ENCODE assay signal across 1 cellular context in genomic region chr5:139232161-139232724, GRCh38.
TF ChIP-seq lines count a peak whose summit lies in the region.

No MANE protein-coding gene starts in this region.

TF ChIP-seq in K562, 482 proteins besides CTCF, POLR2A, EP300 and RAD21 (continues in another document):
- no peak for TF ChIP-seq ETV6 (IDR thresholded peaks at IDR 0.05; ENCODE audit: borderline replicate concordance in 1 of 2, low read depth in 2 of 2, low read length in 1 of 2)
- no peak for TF ChIP-seq ETV6 (CRISPR knock-in tag; IDR thresholded peaks at IDR 0.05; ENCODE audit: borderline replicate concordance)
- TF ChIP-seq ZNF57 (CRISPR knock-in tag; IDR thresholded peaks at IDR 0.05), result no peak
- TF ChIP-seq ETV5 (CRISPR knock-in tag; IDR thresholded peaks at IDR 0.05; ENCODE audit: low read depth), result no peak
- TF ChIP-seq FOXM1 (IDR thresholded peaks at IDR 0.05; ENCODE audit: low read depth), result 0 out of 2 replicates have a peak, but pooled peaks have one; percentile 33
- TF ChIP-seq FOXM1 (CRISPR knock-in tag; IDR thresholded peaks at IDR 0.05; ENCODE audit: low read depth), result no peak
- TF ChIP-seq TRIM24 (IDR thresholded peaks at IDR 0.05), result peak; percentile 88 to 94
- peak; percentile 4 for TF ChIP-seq RBM25 (IDR thresholded peaks at IDR 0.05; ENCODE audit: low read depth, low read length, severe bottlenecking)
- TF ChIP-seq ZNF830 (CRISPR knock-in tag; IDR thresholded peaks at IDR 0.05), result no peak
- TF ChIP-seq ELF2 (CRISPR knock-in tag; IDR thresholded peaks at IDR 0.05), result no peak
- peak; percentile 90 for TF ChIP-seq CBFA2T2 (conservative IDR thresholded peaks at IDR 0.05)
- TF ChIP-seq USF1 (CRISPR knock-in tag; IDR thresholded peaks at IDR 0.05), result no peak
- peak; percentile 88 for TF ChIP-seq TRIM28 (IDR thresholded peaks at IDR 0.05)
- TF ChIP-seq TEAD4 (IDR thresholded peaks at IDR 0.05; ENCODE audit: low read length), result peak; percentile 70
- TF ChIP-seq TEAD4 (CRISPR knock-in tag; IDR thresholded peaks at IDR 0.05; ENCODE audit: borderline replicate concordance), result no peak
- 0 out of 2 replicates have a peak, but pooled peaks have one; percentile 43 for TF ChIP-seq TEAD2 (tag; IDR thresholded peaks at IDR 0.05)
- no peak for TF ChIP-seq SMC3 (conservative IDR thresholded peaks at IDR 0.05; ENCODE audit: insufficient read depth, low read depth, low read length)
- TF ChIP-seq ZNF780A (CRISPR knock-in tag; IDR thresholded peaks at IDR 0.05), result peak; percentile 89; the same call in 1 of the 2 replicates
- 0 out of 2 replicates have a peak, but pooled peaks have one; percentile 71 for TF ChIP-seq CBX1 (IDR thresholded peaks at IDR 0.05; ENCODE audit: low read depth)
- peak; percentile 57; the same call in 1 of the 2 replicates for TF ChIP-seq SMARCE1 (IDR thresholded peaks at IDR 0.05)
- peak; percentile 55; the same call in 1 of the 2 replicates for TF ChIP-seq MTA2 (IDR thresholded peaks at IDR 0.05; ENCODE audit: low read depth)
- peak; percentile 97 for TF ChIP-seq ZFP36 (IDR thresholded peaks at IDR 0.05; ENCODE audit: low read depth, low read length, partially characterized antibody)
- TF ChIP-seq ZNF24 (IDR thresholded peaks at IDR 0.05), result 0 out of 2 replicates have a peak, but pooled peaks have one; percentile 13
- peak; percentile 62; the same call in 1 of the 2 replicates for TF ChIP-seq KLF16 (IDR thresholded peaks at IDR 0.05)
- TF ChIP-seq STAT5A (IDR thresholded peaks at IDR 0.05; ENCODE audit: borderline replicate concordance, low read length), result peak; percentile 16; the same call in 1 of the 2 replicates
- TF ChIP-seq TAL1 (IDR thresholded peaks at IDR 0.05), result peak; percentile 73
- no peak for TF ChIP-seq HINFP (tag; conservative IDR thresholded peaks at IDR 0.05; ENCODE audit: low read depth)
- TF ChIP-seq NFIC (IDR thresholded peaks at IDR 0.05), result peak; percentile 50
- peak; percentile 95 for TF ChIP-seq SOX6 (IDR thresholded peaks at IDR 0.05)
- TF ChIP-seq DPF2 (IDR thresholded peaks at IDR 0.05), result peak; percentile 52; the same call in 1 of the 2 replicates
- TF ChIP-seq CBFA2T3 (IDR thresholded peaks at IDR 0.05), result peak; percentile 92
- TF ChIP-seq, protein P1, sequence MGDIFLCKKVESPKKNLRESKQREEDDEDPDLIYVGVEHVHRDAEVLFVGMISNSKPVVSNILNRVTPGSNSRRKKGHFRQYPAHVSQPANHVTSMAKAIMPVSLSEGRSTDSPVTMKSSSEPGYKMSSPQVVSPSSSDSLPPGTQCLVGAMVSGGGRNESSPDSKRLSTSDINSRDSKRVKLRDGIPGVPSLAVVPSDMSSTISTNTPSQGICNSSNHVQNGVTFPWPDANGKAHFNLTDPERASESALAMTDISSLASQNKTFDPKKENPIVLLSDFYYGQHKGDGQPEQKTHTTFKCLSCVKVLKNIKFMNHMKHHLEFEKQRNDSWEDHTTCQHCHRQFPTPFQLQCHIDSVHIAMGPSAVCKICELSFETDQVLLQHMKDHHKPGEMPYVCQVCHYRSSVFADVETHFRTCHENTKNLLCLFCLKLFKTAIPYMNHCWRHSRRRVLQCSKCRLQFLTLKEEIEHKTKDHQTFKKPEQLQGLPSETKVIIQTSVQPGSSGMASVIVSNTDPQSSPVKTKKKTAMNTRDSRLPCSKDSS (IDR thresholded peaks at IDR 0.05; ENCODE audit: low read depth, partially characterized antibody), result peak; percentile 74
- TF ChIP-seq ZNF589 (CRISPR knock-in tag; IDR thresholded peaks at IDR 0.05; ENCODE audit: low read depth), result no peak
- 0 out of 4 replicates have a peak, but pooled peaks of 1 of the 2 experiments have one; percentile 27 for TF ChIP-seq MNT (conservative IDR thresholded peaks at IDR 0.05)
- no peak for TF ChIP-seq RBM15 (IDR thresholded peaks at IDR 0.05; ENCODE audit: insufficient read depth, low read length)
- TF ChIP-seq, protein P2, sequence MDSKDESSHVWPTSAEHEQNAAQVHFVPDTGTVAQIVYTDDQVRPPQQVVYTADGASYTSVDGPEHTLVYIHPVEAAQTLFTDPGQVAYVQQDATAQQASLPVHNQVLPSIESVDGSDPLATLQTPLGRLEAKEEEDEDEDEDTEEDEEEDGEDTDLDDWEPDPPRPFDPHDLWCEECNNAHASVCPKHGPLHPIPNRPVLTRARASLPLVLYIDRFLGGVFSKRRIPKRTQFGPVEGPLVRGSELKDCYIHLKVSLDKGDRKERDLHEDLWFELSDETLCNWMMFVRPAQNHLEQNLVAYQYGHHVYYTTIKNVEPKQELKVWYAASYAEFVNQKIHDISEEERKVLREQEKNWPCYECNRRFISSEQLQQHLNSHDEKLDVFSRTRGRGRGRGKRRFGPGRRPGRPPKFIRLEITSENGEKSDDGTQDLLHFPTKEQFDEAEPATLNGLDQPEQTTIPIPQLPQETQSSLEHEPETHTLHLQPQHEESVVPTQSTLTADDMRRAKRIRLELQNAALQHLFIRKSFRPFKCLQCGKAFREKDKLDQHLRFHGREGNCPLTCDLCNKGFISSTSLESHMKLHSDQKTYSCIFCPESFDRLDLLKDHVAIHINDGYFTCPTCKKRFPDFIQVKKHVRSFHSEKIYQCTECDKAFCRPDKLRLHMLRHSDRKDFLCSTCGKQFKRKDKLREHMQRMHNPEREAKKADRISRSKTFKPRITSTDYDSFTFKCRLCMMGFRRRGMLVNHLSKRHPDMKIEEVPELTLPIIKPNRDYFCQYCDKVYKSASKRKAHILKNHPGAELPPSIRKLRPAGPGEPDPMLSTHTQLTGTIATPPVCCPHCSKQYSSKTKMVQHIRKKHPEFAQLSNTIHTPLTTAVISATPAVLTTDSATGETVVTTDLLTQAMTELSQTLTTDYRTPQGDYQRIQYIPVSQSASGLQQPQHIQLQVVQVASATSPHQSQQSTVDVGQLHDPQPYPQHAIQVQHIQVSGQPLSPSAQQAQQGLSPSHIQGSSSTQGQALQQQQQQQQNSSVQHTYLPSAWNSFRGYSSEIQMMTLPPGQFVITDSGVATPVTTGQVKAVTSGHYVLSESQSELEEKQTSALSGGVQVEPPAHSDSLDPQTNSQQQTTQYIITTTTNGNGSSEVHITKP (IDR thresholded peaks at IDR 0.05; ENCODE audit: partially characterized antibody), result no peak
- TF ChIP-seq TCF3 (CRISPR knock-in tag; IDR thresholded peaks at IDR 0.05), result peak; percentile 86
- peak; percentile 48; the same call in 1 of the 2 replicates for TF ChIP-seq CXXC5 (CRISPR knock-in tag; IDR thresholded peaks at IDR 0.05)
- TF ChIP-seq MTA1 (IDR thresholded peaks at IDR 0.05; ENCODE audit: borderline replicate concordance), result no peak
- TF ChIP-seq ADNP (tag; IDR thresholded peaks at IDR 0.05), result peak; percentile 26; the same call in 1 of the 2 replicates
- TF ChIP-seq ZNF311 (CRISPR knock-in tag; IDR thresholded peaks at IDR 0.05), result peak; percentile 42; the same call in 1 of the 2 replicates
- TF ChIP-seq SETDB1 (IDR thresholded peaks at IDR 0.05; ENCODE audit: low read length), result no peak
- TF ChIP-seq SMAD4 (CRISPR knock-in tag; conservative IDR thresholded peaks at IDR 0.05), result peak; percentile 79
- 0 out of 2 replicates have a peak, but pooled peaks have one; percentile 38 for TF ChIP-seq CBX5 (IDR thresholded peaks at IDR 0.05; ENCODE audit: borderline replicate concordance, low read depth)
- TF ChIP-seq ZNF445 (CRISPR knock-in tag; IDR thresholded peaks at IDR 0.05; ENCODE audit: low read depth), result peak; percentile 35; the same call in 1 of the 2 replicates
- TF ChIP-seq FOXP1 (CRISPR knock-in tag; IDR thresholded peaks at IDR 0.05), result no peak
- peak; percentile 79 for TF ChIP-seq ARID1B (IDR thresholded peaks at IDR 0.05)
- no peak for TF ChIP-seq ZNF280B (CRISPR knock-in tag; IDR thresholded peaks at IDR 0.05)
- TF ChIP-seq KDM1A (IDR thresholded peaks at IDR 0.05), result no peak
- TF ChIP-seq CBX3 (IDR thresholded peaks at IDR 0.05; ENCODE audit: borderline replicate concordance in 1 of 2, low read length in 2 of 2), result peak in 1 of 2 experiments; percentile 89; a peak in 2 of 3 replicates
- TF ChIP-seq NCOR1 (IDR thresholded peaks at IDR 0.05), result peak; percentile 79
- peak; percentile 58; the same call in 1 of the 2 replicates for TF ChIP-seq ZEB2 (IDR thresholded peaks at IDR 0.05)
- TF ChIP-seq ZNF121 (CRISPR knock-in tag; conservative IDR thresholded peaks at IDR 0.05), result peak; percentile 98
- TF ChIP-seq CC2D1A (IDR thresholded peaks at IDR 0.05), result no peak
- TF ChIP-seq BCOR (IDR thresholded peaks at IDR 0.05), result peak; percentile 63
- peak; percentile 35; the same call in 1 of the 2 replicates for TF ChIP-seq ATF4 (CRISPR knock-in tag; IDR thresholded peaks at IDR 0.05)
- TF ChIP-seq NR4A1 (CRISPR knock-in tag; IDR thresholded peaks at IDR 0.05), result no peak
- TF ChIP-seq NR4A1 (tag; IDR thresholded peaks at IDR 0.05), result peak; percentile 80; the same call in 1 of the 2 replicates
- TF ChIP-seq, protein P3, sequence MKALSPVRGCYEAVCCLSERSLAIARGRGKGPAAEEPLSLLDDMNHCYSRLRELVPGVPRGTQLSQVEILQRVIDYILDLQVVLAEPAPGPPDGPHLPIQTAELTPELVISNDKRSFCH (CRISPR knock-in tag; IDR thresholded peaks at IDR 0.05), result no peak
- TF ChIP-seq, protein P3 (tag; IDR thresholded peaks at IDR 0.05), result peak; percentile 85
- TF ChIP-seq TEAD1 (CRISPR knock-in tag; IDR thresholded peaks at IDR 0.05), result peak in 1 of 2 experiments; percentile 86; a peak in 2 of 4 replicates
- no peak for TF ChIP-seq MCM5 (IDR thresholded peaks at IDR 0.05; ENCODE audit: low read depth)
- 0 out of 4 replicates have a peak, but pooled peaks of 1 of the 2 experiments have one; percentile 38 for TF ChIP-seq TBL1XR1 (IDR thresholded peaks at IDR 0.05; ENCODE audit: low read length in 2 of 2)
- TF ChIP-seq MTA3 (IDR thresholded peaks at IDR 0.05; ENCODE audit: borderline replicate concordance), result peak; percentile 59; the same call in 1 of the 2 replicates
- TF ChIP-seq MYNN (IDR thresholded peaks at IDR 0.05), result peak; percentile 59; the same call in 1 of the 2 replicates
- TF ChIP-seq MYNN (CRISPR knock-in tag; IDR thresholded peaks at IDR 0.05), result no peak
- peak; percentile 71 for TF ChIP-seq GATA2 (CRISPR knock-in tag; IDR thresholded peaks at IDR 0.05)
- 0 out of 2 replicates have a peak, but pooled peaks have one; percentile 46 for TF ChIP-seq POLR2AphosphoS5 (IDR thresholded peaks at IDR 0.05; ENCODE audit: control insufficient read depth, insufficient read depth, low read depth, low read length)
- TF ChIP-seq JUN (IDR thresholded peaks at IDR 0.05; ENCODE audit: borderline replicate concordance, low read depth, low read length), result 0 out of 2 replicates have a peak, but pooled peaks have one; percentile 8
- TF ChIP-seq JUN (CRISPR knock-in tag; IDR thresholded peaks at IDR 0.05; ENCODE audit: borderline replicate concordance), result no peak
